ENCODE assay signal across 26 cellular contexts in genomic region chr4:107518076-107518475, GRCh38.
"Had no signal": no experiment of that assay in that cellular context is flagged by ENCODE, and none has a peak within 500 bp of the region (broad histone marks: within the 10 kb centered on the region; RNA-seq: fewer than 3 reads in every experiment).

No MANE protein-coding gene starts in this region.

- H3K27ac ChIP-seq: neural progenitor cell, pancreas, prostate gland, right lobe of liver, sigmoid colon, thoracic aorta, thyroid gland, tibial nerve, upper lobe of left lung, vagina had no signal

- DNase-seq: naive thymus-derived CD4-positive, alpha-beta T cell; natural killer cell; occipital lobe; pancreas; right cardiac atrium; right lobe of liver; sigmoid colon; small intestine; stimulated activated CD4-positive, alpha-beta T cell treated with anti-CD3 and anti-CD28 coated beads, Interleukin-15, amount 100 ng/mL, for 24 hours; stimulated activated CD4-positive, alpha-beta T cell treated with anti-CD3 and anti-CD28 coated beads, Interleukin-2, amount 100 ng/mL, for 24 hours; stimulated activated CD4-positive, alpha-beta T cell treated with anti-CD3 and anti-CD28 coated beads, Interleukin-2, amount 100 ng/mL, for 48 hours; stimulated activated CD4-positive, alpha-beta T cell treated with anti-CD3 and anti-CD28 coated beads, Interleukin-4, amount 100 ng/mL, for 24 hours; stimulated activated naive CD4-positive, alpha-beta T cell; stimulated activated naive CD8-positive, alpha-beta T cell treated with anti-CD3 and anti-CD28 coated beads, Interleukin-15, amount 100 ng/mL, for 72 hours; stimulated activated naive CD8-positive, alpha-beta T cell treated with anti-CD3 and anti-CD28 coated beads, Interleukin-15, Interleukin-2, amounts not matched to agents 100 U/mL and 50 U/mL, for 24 hours; substantia nigra; thyroid gland; trophoblast cell; upper lobe of left lung had no signal

- H3K27me3 ChIP-seq: neural progenitor cell, pancreas, right lobe of liver, sigmoid colon, thyroid gland, tibial nerve, upper lobe of left lung, vagina had no signal

- ATAC-seq: naive thymus-derived CD4-positive, alpha-beta T cell; natural killer cell; pancreas; right cardiac atrium; right lobe of liver; stimulated activated memory B cell treated with anti-CD40 and anti-IgM and Interleukin-4, amounts not matched to agents 10 μg/mL and 1 μg/mL and 100 μg/mL, for 72 hours; stimulated activated naive CD8-positive, alpha-beta T cell treated with anti-CD3 and anti-CD28 coated beads, Interleukin-15, amount 100 ng/mL, for 72 hours; stimulated activated naive CD8-positive, alpha-beta T cell treated with anti-CD3 and anti-CD28 coated beads, Interleukin-15, Interleukin-2, amounts not matched to agents 100 U/mL and 50 U/mL, for 24 hours had no signal

- H3K36me3 ChIP-seq: neural progenitor cell, pancreas, prostate gland, right lobe of liver, sigmoid colon, thoracic aorta, thyroid gland, tibial nerve, upper lobe of left lung, vagina had no signal

- H3K4me1 ChIP-seq: neural progenitor cell, pancreas, prostate gland, right lobe of liver, sigmoid colon, thyroid gland, tibial nerve, upper lobe of left lung, vagina had no signal

- H2AFZ ChIP-seq: neural progenitor cell had no signal

- H3K36me3 Mint-ChIP-seq: naive thymus-derived CD4-positive, alpha-beta T cell; natural killer cell; neural progenitor cell; stimulated activated memory B cell treated with anti-CD40 and anti-IgM and Interleukin-4, amounts not matched to agents 10 μg/mL and 1 μg/mL and 100 μg/mL, for 72 hours had no signal

- H3K27ac Mint-ChIP-seq: naive thymus-derived CD4-positive, alpha-beta T cell; natural killer cell; nephron; neural progenitor cell; stimulated activated memory B cell treated with anti-CD40 and anti-IgM and Interleukin-4, amounts not matched to agents 10 μg/mL and 1 μg/mL and 100 μg/mL, for 72 hours; stimulated activated naive CD8-positive, alpha-beta T cell treated with anti-CD3 and anti-CD28 coated beads, Interleukin-15, amount 100 ng/mL, for 72 hours had no signal

- H3K9me3 ChIP-seq: pancreas, prostate gland, right lobe of liver, sigmoid colon, thoracic aorta, thyroid gland, vagina had no signal

- H3K9me3 Mint-ChIP-seq: stimulated activated naive CD8-positive, alpha-beta T cell treated with anti-CD3 and anti-CD28 coated beads, Interleukin-15, amount 100 ng/mL, for 72 hours had no signal

- H3K4me3 Mint-ChIP-seq: naive thymus-derived CD4-positive, alpha-beta T cell; natural killer cell; nephron; neural progenitor cell; stimulated activated memory B cell treated with anti-CD40 and anti-IgM and Interleukin-4, amounts not matched to agents 10 μg/mL and 1 μg/mL and 100 μg/mL, for 72 hours; stimulated activated naive CD8-positive, alpha-beta T cell treated with anti-CD3 and anti-CD28 coated beads, Interleukin-15, amount 100 ng/mL, for 72 hours had no signal

- H3K4me2 ChIP-seq: neural progenitor cell had no signal

- H3K4me3 ChIP-seq: neural progenitor cell, pancreas, prostate gland, right lobe of liver, sigmoid colon, thoracic aorta, thyroid gland, tibial nerve, upper lobe of left lung, vagina had no signal

- H3K4me1 Mint-ChIP-seq: naive thymus-derived CD4-positive, alpha-beta T cell; natural killer cell; neural progenitor cell; stimulated activated memory B cell treated with anti-CD40 and anti-IgM and Interleukin-4, amounts not matched to agents 10 μg/mL and 1 μg/mL and 100 μg/mL, for 72 hours; stimulated activated naive CD8-positive, alpha-beta T cell treated with anti-CD3 and anti-CD28 coated beads, Interleukin-15, amount 100 ng/mL, for 72 hours had no signal
